1 cellular context compared by ENCODE assay signal in genomic region chr7:22193361-22194016, GRCh38.
TF ChIP-seq lines count a peak whose summit lies in the region.

No MANE protein-coding gene starts in this region.

TF ChIP-seq in H1, 55 proteins besides CTCF, POLR2A, EP300 and RAD21 (continued from another document):
- peak; percentile 69 for TF ChIP-seq E2F6 (IDR thresholded peaks at IDR 0.05)
- TF ChIP-seq JUND (IDR thresholded peaks at IDR 0.05; ENCODE audit: low read length), result peak; percentile 6; the same call in 1 of the 2 replicates
- TF ChIP-seq RNF2 (IDR thresholded peaks at IDR 0.05; ENCODE audit: borderline replicate concordance, low read depth, low read length, missing control alignments, poor library complexity, severe bottlenecking), result no peak
- no peak for TF ChIP-seq CREB1 (IDR thresholded peaks at IDR 0.05)
- TF ChIP-seq SIX5 (IDR thresholded peaks at IDR 0.05; ENCODE audit: low read depth, low read length), result no peak
- TF ChIP-seq SUZ12 (IDR thresholded peaks at IDR 0.05; ENCODE audit: low read length), result peak; percentile 57; the same call in 1 of the 2 replicates
- TF ChIP-seq CBX5 (IDR thresholded peaks at IDR 0.05; ENCODE audit: low read depth, low read length), result no peak
- TF ChIP-seq TEAD4 (IDR thresholded peaks at IDR 0.05; ENCODE audit: low read depth, low read length), result peak; percentile 47; the same call in 1 of the 2 replicates
- no peak for TF ChIP-seq JUN (IDR thresholded peaks at IDR 0.05; ENCODE audit: low read depth, low read length)
- TF ChIP-seq SAP30 (IDR thresholded peaks at IDR 0.05; ENCODE audit: insufficient read depth, insufficient replicate concordance, low read length), result peak; percentile 21
- TF ChIP-seq CHD2 (IDR thresholded peaks at IDR 0.05; ENCODE audit: low read length), result peak; percentile 60; the same call in 1 of the 2 replicates
- peak; percentile 93 for TF ChIP-seq RBBP5 (IDR thresholded peaks at IDR 0.05; ENCODE audit: borderline replicate concordance, low read depth, low read length)
- TF ChIP-seq POU5F1 (IDR thresholded peaks at IDR 0.05; ENCODE audit: low read depth, low read length), result no peak
- no peak for TF ChIP-seq SRF (IDR thresholded peaks at IDR 0.05; ENCODE audit: low read depth, low read length)
- peak; percentile 97 for TF ChIP-seq EGR1 (IDR thresholded peaks at IDR 0.05; ENCODE audit: borderline replicate concordance, low read depth, low read length)
- no peak for TF ChIP-seq BRCA1 (IDR thresholded peaks at IDR 0.05; ENCODE audit: low read depth, low read length)
- TF ChIP-seq NANOG (IDR thresholded peaks at IDR 0.05; ENCODE audit: insufficient read depth, low read depth, low read length, poor library complexity, severe bottlenecking), result no peak
- TF ChIP-seq, protein P1, sequence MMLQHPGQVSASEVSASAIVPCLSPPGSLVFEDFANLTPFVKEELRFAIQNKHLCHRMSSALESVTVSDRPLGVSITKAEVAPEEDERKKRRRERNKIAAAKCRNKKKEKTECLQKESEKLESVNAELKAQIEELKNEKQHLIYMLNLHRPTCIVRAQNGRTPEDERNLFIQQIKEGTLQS (IDR thresholded peaks at IDR 0.05; ENCODE audit: insufficient read depth, low read depth, low read length), result no peak
- TF ChIP-seq HDAC2 (IDR thresholded peaks at IDR 0.05; ENCODE audit: borderline replicate concordance in 1 of 2, low read depth in 2 of 2, low read length in 2 of 2), result peak; percentile 62; a peak in 1 of 4 replicates
- TF ChIP-seq SP1 (IDR thresholded peaks at IDR 0.05; ENCODE audit: low read depth, low read length), result peak; percentile 75; the same call in 1 of the 2 replicates
- no peak for TF ChIP-seq FOSL1 (IDR thresholded peaks at IDR 0.05; ENCODE audit: insufficient read depth, low read depth, low read length)
- no peak for TF ChIP-seq RXRA (IDR thresholded peaks at IDR 0.05; ENCODE audit: insufficient read depth, low read depth, low read length)
- TF ChIP-seq KDM1A (IDR thresholded peaks at IDR 0.05; ENCODE audit: borderline replicate concordance, low read length), result 0 out of 2 replicates have a peak, but pooled peaks have one; percentile 17
- peak; percentile 93 for TF ChIP-seq MAX (IDR thresholded peaks at IDR 0.05)
- 0 out of 2 replicates have a peak, but pooled peaks have one; percentile 44 for TF ChIP-seq GTF2F1 (IDR thresholded peaks at IDR 0.05; ENCODE audit: borderline replicate concordance, low read depth, low read length)
- TF ChIP-seq GABPA (IDR thresholded peaks at IDR 0.05; ENCODE audit: borderline replicate concordance, insufficient read depth, low read length), result peak; percentile 28; the same call in 1 of the 2 replicates
- no peak for TF ChIP-seq TBP (IDR thresholded peaks at IDR 0.05; ENCODE audit: low read depth, low read length)
- TF ChIP-seq BCL11A (IDR thresholded peaks at IDR 0.05; ENCODE audit: low read depth in 2 of 2, low read length in 2 of 2), result no peak
- TF ChIP-seq CHD7 (IDR thresholded peaks at IDR 0.05; ENCODE audit: insufficient replicate concordance, low read length), result no peak
- TF ChIP-seq CBX8 (IDR thresholded peaks at IDR 0.05; ENCODE audit: borderline replicate concordance, low read depth, low read length), result no peak
- TF ChIP-seq KDM4A (IDR thresholded peaks at IDR 0.05; ENCODE audit: low read depth, low read length, severe bottlenecking), result no peak
- no peak for TF ChIP-seq CHD1 (IDR thresholded peaks at IDR 0.05; ENCODE audit: low read depth, low read length)
- TF ChIP-seq, protein P2, sequence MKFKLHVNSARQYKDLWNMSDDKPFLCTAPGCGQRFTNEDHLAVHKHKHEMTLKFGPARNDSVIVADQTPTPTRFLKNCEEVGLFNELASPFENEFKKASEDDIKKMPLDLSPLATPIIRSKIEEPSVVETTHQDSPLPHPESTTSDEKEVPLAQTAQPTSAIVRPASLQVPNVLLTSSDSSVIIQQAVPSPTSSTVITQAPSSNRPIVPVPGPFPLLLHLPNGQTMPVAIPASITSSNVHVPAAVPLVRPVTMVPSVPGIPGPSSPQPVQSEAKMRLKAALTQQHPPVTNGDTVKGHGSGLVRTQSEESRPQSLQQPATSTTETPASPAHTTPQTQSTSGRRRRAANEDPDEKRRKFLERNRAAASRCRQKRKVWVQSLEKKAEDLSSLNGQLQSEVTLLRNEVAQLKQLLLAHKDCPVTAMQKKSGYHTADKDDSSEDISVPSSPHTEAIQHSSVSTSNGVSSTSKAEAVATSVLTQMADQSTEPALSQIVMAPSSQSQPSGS (IDR thresholded peaks at IDR 0.05; ENCODE audit: low read length), result 0 out of 2 replicates have a peak, but pooled peaks have one; percentile 37
- TF ChIP-seq TAF7 (optimal IDR thresholded peaks at IDR 0.05; ENCODE audit: borderline replicate concordance, low read depth, low read length), result no peak
- TF ChIP-seq, protein P3, sequence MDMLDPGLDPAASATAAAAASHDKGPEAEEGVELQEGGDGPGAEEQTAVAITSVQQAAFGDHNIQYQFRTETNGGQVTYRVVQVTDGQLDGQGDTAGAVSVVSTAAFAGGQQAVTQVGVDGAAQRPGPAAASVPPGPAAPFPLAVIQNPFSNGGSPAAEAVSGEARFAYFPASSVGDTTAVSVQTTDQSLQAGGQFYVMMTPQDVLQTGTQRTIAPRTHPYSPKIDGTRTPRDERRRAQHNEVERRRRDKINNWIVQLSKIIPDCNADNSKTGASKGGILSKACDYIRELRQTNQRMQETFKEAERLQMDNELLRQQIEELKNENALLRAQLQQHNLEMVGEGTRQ (IDR thresholded peaks at IDR 0.05; ENCODE audit: low read length), result no peak
